Comparison of ENCODE assay signal across 9 cellular contexts in genomic region chr3:56796202-56796601, GRCh38. TPM values are rescaled to one million over a fixed set of nuclear protein-coding genes. Genes with fewer than 3 reads are reported as not detected.
DNase-seq lines count a peak whose midpoint lies in the region; ATAC-seq and TF ChIP-seq lines count a peak whose summit lies in the region.
"Had no signal": no experiment of that assay in that cellular context is flagged by ENCODE, and none has a peak within 500 bp of the region (broad histone marks: within the 10 kb centered on the region; RNA-seq: fewer than 3 reads in every experiment).

No MANE protein-coding gene starts in this region.

- H3K9me3 ChIP-seq in OCI-LY3 (ENCODE audit: insufficient read depth, low read length) (no peaks in the 10 kb centered on the region), osteoblast (ENCODE audit: low read depth, low read length) (no peaks in the 10 kb centered on the region)

- H2AFZ ChIP-seq in OCI-LY3 (ENCODE audit: low read depth, low read length) = no peak overlapping the region
- no peak overlapping the region for H2AFZ ChIP-seq in osteoblast (ENCODE audit: low read length)

- H3K27me3 ChIP-seq in OCI-LY3 (ENCODE audit: low read depth, low read length) (peaks cover 4% of the 10 kb centered on the region; the same call in 1 of the 2 replicates), osteoblast (ENCODE audit: insufficient read depth, low read length) (no peaks in the 10 kb centered on the region)

- H3K27ac ChIP-seq in OCI-LY3 (ENCODE audit: low read length) (peak overlapping the region; percentile 52), osteoblast (ENCODE audit: low read depth, low read length) (peak overlapping the region; percentile 60)

- H3K4me1 ChIP-seq in OCI-LY3 (ENCODE audit: low read length) (peaks cover 59% of the 10 kb centered on the region), osteoblast (ENCODE audit: insufficient read depth, low read length) (peaks cover 33% of the 10 kb centered on the region)

- H4K20me1 ChIP-seq in OCI-LY3 (ENCODE audit: insufficient read depth, low read length) (0 out of 2 replicates have a peak, but pooled peaks cover 6% of the 10 kb centered on the region), osteoblast (ENCODE audit: insufficient read depth, low read length) (peaks cover 3% of the 10 kb centered on the region)

- peaks cover 11% of the 10 kb centered on the region for H3K27me3 Mint-ChIP-seq in brain

- H3K9me3 Mint-ChIP-seq in brain = peaks cover 0 to 4% (median 3%) of the 10 kb centered on the region in 5 experiments

- H3K36me3 ChIP-seq in OCI-LY3 (replicated peaks; ENCODE audit: low read depth, low read length) = no peaks in the 10 kb centered on the region
- no peaks in the 10 kb centered on the region for H3K36me3 ChIP-seq in osteoblast (ENCODE audit: insufficient read depth, low read length)

- in situ Hi-C loops in G401 (cut with HindIII; ENCODE audit: low sequenced_read_pairs) = no loop called here

- no peak for ATAC-seq in HG03521 (IDR thresholded peaks at IDR 0.05; ENCODE audit: unreplicated experiment)

- H3K4me1 Mint-ChIP-seq in brain = peaks cover 53% of the 10 kb centered on the region

- peaks cover 20% of the 10 kb centered on the region for H3K36me3 Mint-ChIP-seq in brain

- TF ChIP-seq CTCF in OCI-LY3 (IDR thresholded peaks at IDR 0.05; ENCODE audit: low read depth, low read length) (no peak), brain (conservative IDR thresholded peaks at IDR 0.05) (no peak), osteoblast (IDR thresholded peaks at IDR 0.05; ENCODE audit: extremely low read depth, low read depth, low read length) (no peak)

- peaks cover 3% of the 10 kb centered on the region; the same call in 1 of the 2 replicates for H3K79me2 ChIP-seq in OCI-LY3 (ENCODE audit: low read length)
- H3K79me2 ChIP-seq in osteoblast (ENCODE audit: insufficient read depth, low read length) = peaks cover 12% of the 10 kb centered on the region

- DNase-seq in G401 (ENCODE audit: low spot score) (peak; percentile 25), osteoblast (ENCODE audit: insufficient read length, low spot score, missing footprints) (peak; percentile 84), DMS79 treated with DMSO at 0.1 percent for 48 hours (lab: John Stamatoyannopoulos, UW) (no peak), NCI-H774 (lab: John Stamatoyannopoulos, UW) (no peak)
- DNase-seq: effector CD8-positive, alpha-beta T cell; stimulated activated CD4-positive, alpha-beta T cell treated with anti-CD3 and anti-CD28 coated beads, Interleukin-1b, Interleukin-23, amount 100 ng/mL, for 48 hours had no signal

- H3K4me3 ChIP-seq in OCI-LY3 (ENCODE audit: low read length) (peak overlapping the region; percentile 4), osteoblast (ENCODE audit: insufficient read depth, low read length) (no peak overlapping the region)

- no peak overlapping the region for H3K27ac Mint-ChIP-seq in brain

- H3K4me2 ChIP-seq in OCI-LY3 (ENCODE audit: low read length) = peak overlapping the region; percentile 43
- H3K4me2 ChIP-seq in osteoblast (ENCODE audit: insufficient read depth, low read length) = peak overlapping the region; percentile 43

- peak overlapping the region in 3 of 5 experiments; percentile 22 to 49 (median 42) for H3K4me3 Mint-ChIP-seq in brain

- H3K9ac ChIP-seq in OCI-LY3 (ENCODE audit: low read length) = 0 out of 2 replicates have a peak overlapping the region, but pooled peaks have one; percentile 1

RNA-seq across cellular contexts. Expression of gene ARHGEF3, which starts 5.5 kb away (rescaled TPM):
- total RNA-seq in G401 (2014; rRNA removed; shearing (Covaris generic)) = 12.7 and 13.8 TPM in 2 replicates
- 7.3 TPM for polyA plus RNA-seq in brain (ENCODE audit: insufficient read depth, low read depth, low replicate concordance)
- 21.7 and 22.7 TPM in 2 replicates for total RNA-seq in osteoblast

Comparison
In these comparisons a context has a peak if more than half of its experiments do, and no peak if none do; other contexts are left out.
1. DNase-seq: peak in G401 (single experiment) and osteoblast (single experiment); none in DMS79 treated with DMSO at 0.1 percent for 48 hours (single experiment) and NCI-H774 (single experiment).